12 cellular contexts compared by ENCODE assay signal in genomic region chr10:12077580-12078180, GRCh38. TPM values are rescaled to one million over a fixed set of nuclear protein-coding genes. Genes with fewer than 3 reads are reported as not detected.
DNase-seq lines count a peak whose midpoint lies in the region; ATAC-seq, FAIRE-seq and TF ChIP-seq lines count a peak whose summit lies in the region.
"Had no signal": no experiment of that assay in that cellular context is flagged by ENCODE, and none has a peak within 500 bp of the region (broad histone marks: within the 10 kb centered on the region; RNA-seq: fewer than 3 reads in every experiment).

No MANE protein-coding gene starts in this region.

- no peaks in the 10 kb centered on the region for H3K9me3 ChIP-seq in CD4-positive, CD25-positive, alpha-beta regulatory T cell (ENCODE audit: control insufficient read depth in 2 of 2, low read length in 2 of 2)
- H3K9me3 ChIP-seq in OCI-LY3 (ENCODE audit: insufficient read depth, low read length), result no peaks in the 10 kb centered on the region
- no peaks in the 10 kb centered on the region for H3K9me3 ChIP-seq in body of pancreas
- H3K9me3 ChIP-seq in PC-3 (ENCODE audit: low read length), result no peaks in the 10 kb centered on the region

- H3K27ac ChIP-seq in CD4-positive, CD25-positive, alpha-beta regulatory T cell (ENCODE audit: insufficient read depth, low read length, poor library complexity, severe bottlenecking), result no peak overlapping the region
- H3K27ac ChIP-seq in OCI-LY3 (ENCODE audit: low read length), result peak overlapping the region; percentile 63
- H3K27ac ChIP-seq in body of pancreas, result no peak overlapping the region
- no peak overlapping the region for H3K27ac ChIP-seq in PC-3 (ENCODE audit: low read length)
- H3K27ac ChIP-seq: parathyroid adenoma had no signal

- H3F3A ChIP-seq in PC-3 (ENCODE audit: low read length, unreplicated experiment), result no peaks in the 10 kb centered on the region

- H3K4me3 Mint-ChIP-seq in CD4-positive, CD25-positive, alpha-beta regulatory T cell, result no peak overlapping the region
- H3K4me3 Mint-ChIP-seq in glutamatergic neuron (ENCODE audit: unreplicated experiment), result peak overlapping the region; percentile 18

- peaks cover 14% of the 10 kb centered on the region for H3K36me3 Mint-ChIP-seq in CD4-positive, CD25-positive, alpha-beta regulatory T cell
- peaks cover 4% of the 10 kb centered on the region for H3K36me3 Mint-ChIP-seq in glutamatergic neuron (ENCODE audit: unreplicated experiment)

- H3K9me2 ChIP-seq in PC-3 (replicated peaks; ENCODE audit: low read length), result no peaks in the 10 kb centered on the region

- POLR2A ChIA-PET in PC-3 (lab: Charles Lee; ENCODE audit: unreplicated experiment), result no interaction called here

- H3K27me3 Mint-ChIP-seq in CD4-positive, CD25-positive, alpha-beta regulatory T cell, result no peaks in the 10 kb centered on the region
- peaks cover 4% of the 10 kb centered on the region for H3K27me3 Mint-ChIP-seq in glutamatergic neuron (ENCODE audit: unreplicated experiment)

- no peak for DNase-seq in CD4-positive, CD25-positive, alpha-beta regulatory T cell
- DNase-seq in GM19239 (ENCODE audit: insufficient read length, low spot score), result peak; percentile 22
- DNase-seq in glutamatergic neuron, result no peak
- DNase-seq in body of pancreas, result no peak
- DNase-seq in PC-3, result no peak
- DNase-seq: activated CD4-positive, alpha-beta T cell treated with anti-CD3 and anti-CD28 coated beads for 1 hour; aorta; EL had no signal

- TF ChIP-seq CTCF in OCI-LY3 (IDR thresholded peaks at IDR 0.05; ENCODE audit: low read depth, low read length) (no peak), glutamatergic neuron (IDR thresholded peaks at IDR 0.05; ENCODE audit: partially characterized antibody, unreplicated experiment) (no peak), body of pancreas (IDR thresholded peaks at IDR 0.05) (no peak), PC-3 (conservative IDR thresholded peaks at IDR 0.05; ENCODE audit: low read depth, low read length) (no peak)

- no TSS peak for BruUV-seq in PC-3 (replicated peaks; lab: Mats Ljungman, UMichigan)

- CTCF ChIA-PET in PC-3 (lab: Charles Lee), result no interaction called here

- H3K4me1 Mint-ChIP-seq in CD4-positive, CD25-positive, alpha-beta regulatory T cell, result peaks cover 0 to 13% (median 2%) of the 10 kb centered on the region in 4 donors
- no peaks in the 10 kb centered on the region for H3K4me1 Mint-ChIP-seq in glutamatergic neuron (ENCODE audit: low read depth, unreplicated experiment)

- H3K27ac Mint-ChIP-seq in CD4-positive, CD25-positive, alpha-beta regulatory T cell, result peak overlapping the region; percentile 21 to 82 (median 66)
- no peak overlapping the region for H3K27ac Mint-ChIP-seq in glutamatergic neuron (ENCODE audit: unreplicated experiment)

- ATAC-seq in CD4-positive, CD25-positive, alpha-beta regulatory T cell (ENCODE audit: low read depth in 2 of 2), result no peak
- ATAC-seq in body of pancreas, result no peak
- no peak for ATAC-seq in GM19023 (IDR thresholded peaks at IDR 0.05; ENCODE audit: unreplicated experiment)
- ATAC-seq in PC-3, result no peak
- ATAC-seq in HG03045 (IDR thresholded peaks at IDR 0.05; ENCODE audit: unreplicated experiment), result no peak

- intact Hi-C loops in body of pancreas (cut with DNase I) (no loop called here), PC-3 (cut with micrococcal nuclease) (no loop called here)

- 69 to 77% methylated on average over 9 of the region's 9 CpGs for WGBS in body of pancreas, 2 donors

- H2AFZ ChIP-seq in OCI-LY3 (ENCODE audit: low read depth, low read length) (no peak overlapping the region), PC-3 (ENCODE audit: low read length) (no peak overlapping the region)
- H2AFZ ChIP-seq: parathyroid adenoma had no signal

- H3K36me3 ChIP-seq in CD4-positive, CD25-positive, alpha-beta regulatory T cell (ENCODE audit: control insufficient read depth, insufficient read depth, low read length), result no peaks in the 10 kb centered on the region
- peaks cover 7% of the 10 kb centered on the region for H3K36me3 ChIP-seq in OCI-LY3 (replicated peaks; ENCODE audit: low read depth, low read length)
- peaks cover 0 to 2% of the 10 kb centered on the region in 2 donors for H3K36me3 ChIP-seq in body of pancreas (replicated peaks in 1 of 2; ENCODE audit: insufficient read depth in 1 of 2, low read depth in 2 of 2)
- H3K36me3 ChIP-seq in PC-3 (ENCODE audit: low read depth, low read length), result no peaks in the 10 kb centered on the region

- peaks cover 0 to 2% (median 0%) of the 10 kb centered on the region in 7 donors for H3K9me3 Mint-ChIP-seq in CD4-positive, CD25-positive, alpha-beta regulatory T cell
- peaks cover 3% of the 10 kb centered on the region for H3K9me3 Mint-ChIP-seq in glutamatergic neuron (ENCODE audit: unreplicated experiment)

- H3K79me2 ChIP-seq in OCI-LY3 (ENCODE audit: low read length) (peaks cover 38% of the 10 kb centered on the region), PC-3 (ENCODE audit: low read length) (no peaks in the 10 kb centered on the region)
- H3K79me2 ChIP-seq: parathyroid adenoma had no signal

- no peaks in the 10 kb centered on the region for H3K27me3 ChIP-seq in CD4-positive, CD25-positive, alpha-beta regulatory T cell (ENCODE audit: control insufficient read depth, insufficient read depth, low read length)
- H3K27me3 ChIP-seq in OCI-LY3 (ENCODE audit: low read depth, low read length), result no peaks in the 10 kb centered on the region
- no peaks in the 10 kb centered on the region for H3K27me3 ChIP-seq in body of pancreas
- H3K27me3 ChIP-seq in PC-3 (ENCODE audit: low read length), result no peaks in the 10 kb centered on the region

- peak; percentile 64 for FAIRE-seq in GM19239 (lab: Jason Lieb, UNC)

- no peaks in the 10 kb centered on the region for H4K20me1 ChIP-seq in OCI-LY3 (ENCODE audit: insufficient read depth, low read length)
- no peaks in the 10 kb centered on the region for H4K20me1 ChIP-seq in PC-3 (ENCODE audit: low read length)

- H3K4me2 ChIP-seq in OCI-LY3 (ENCODE audit: low read length), result peak overlapping the region; percentile 20; the same call in 1 of the 2 replicates
- no peak overlapping the region for H3K4me2 ChIP-seq in PC-3 (ENCODE audit: low read length)

- H3K4me3 ChIP-seq in CD4-positive, CD25-positive, alpha-beta regulatory T cell (ENCODE audit: low read depth, low read length), result no peak overlapping the region
- H3K4me3 ChIP-seq in OCI-LY3 (ENCODE audit: low read length) (no peak overlapping the region), body of pancreas (no peak overlapping the region), PC-3 (ENCODE audit: low read length) (no peak overlapping the region)

- H3K4me1 ChIP-seq in CD4-positive, CD25-positive, alpha-beta regulatory T cell (ENCODE audit: control insufficient read depth, insufficient read depth, low read length, poor library complexity, severe bottlenecking), result no peaks in the 10 kb centered on the region
- H3K4me1 ChIP-seq in OCI-LY3 (ENCODE audit: low read length), result peaks cover 49% of the 10 kb centered on the region
- peaks cover 5% of the 10 kb centered on the region for H3K4me1 ChIP-seq in body of pancreas
- peaks cover 12% of the 10 kb centered on the region; the same call in 1 of the 2 replicates for H3K4me1 ChIP-seq in PC-3 (ENCODE audit: insufficient read depth, low read length)
- H3K4me1 ChIP-seq: parathyroid adenoma had no signal

- H3K9ac ChIP-seq in OCI-LY3 (ENCODE audit: low read length) (peak overlapping the region; percentile 26; the same call in 1 of the 2 replicates), PC-3 (ENCODE audit: low read length) (no peak overlapping the region)
- H3K9ac ChIP-seq: parathyroid adenoma had no signal

- TF ChIP-seq POLR2A in body of pancreas (IDR thresholded peaks at IDR 0.05), result no peak

RNA-seq across cellular contexts. Expression of gene DHTKD1, which starts 8.9 kb away (rescaled TPM):
- 8.8 TPM for total RNA-seq in CD4-positive, CD25-positive, alpha-beta regulatory T cell
- polyA plus RNA-seq in CD4-positive, CD25-positive, alpha-beta regulatory T cell, result 10 to 100 TPM in 1 of 4 donors, 1 to 10 TPM in 3; 6.0 to 18.9 (median 7.4) TPM
- total RNA-seq in glutamatergic neuron (ENCODE audit: unreplicated experiment) (39.6 TPM), body of pancreas (10 to 100 TPM; 20.8 to 36.6 TPM), PC-3 (2014; rRNA removed) (8.1 and 18.7 TPM in 2 replicates)

RNA-seq across cellular contexts. Expression of gene UPF2, which starts 35.1 kb away (rescaled TPM):
- 29.9 TPM for total RNA-seq in CD4-positive, CD25-positive, alpha-beta regulatory T cell
- 10 to 100 TPM in 2 of 4 donors, 1 to 10 TPM in 2; 5.5 to 13.1 (median 9.6) TPM for polyA plus RNA-seq in CD4-positive, CD25-positive, alpha-beta regulatory T cell
- total RNA-seq in glutamatergic neuron (ENCODE audit: unreplicated experiment), result 16.4 TPM
- 10 to 100 TPM; 11.2 to 16.9 TPM for total RNA-seq in body of pancreas
- total RNA-seq in PC-3 (2014; rRNA removed), result 10.4 and 12.0 TPM in 2 replicates

RNA-seq across cellular contexts. Expression of gene SEC61A2, which starts 51.8 kb away (rescaled TPM):
- 25.2 TPM for total RNA-seq in CD4-positive, CD25-positive, alpha-beta regulatory T cell
- 1 to 10 TPM; 1.6 to 5.4 (median 2.5) TPM for polyA plus RNA-seq in CD4-positive, CD25-positive, alpha-beta regulatory T cell
- total RNA-seq in glutamatergic neuron (ENCODE audit: unreplicated experiment), result 24.4 TPM
- 1 to 10 TPM in 1 of 2 donors, under 1 TPM in 1; 0.66 to 4.2 TPM for total RNA-seq in body of pancreas
- 2.2 and 5.5 TPM in 2 replicates for total RNA-seq in PC-3 (2014; rRNA removed)
